21 cellular contexts compared by ENCODE assay signal in the genomic region with DNA sequence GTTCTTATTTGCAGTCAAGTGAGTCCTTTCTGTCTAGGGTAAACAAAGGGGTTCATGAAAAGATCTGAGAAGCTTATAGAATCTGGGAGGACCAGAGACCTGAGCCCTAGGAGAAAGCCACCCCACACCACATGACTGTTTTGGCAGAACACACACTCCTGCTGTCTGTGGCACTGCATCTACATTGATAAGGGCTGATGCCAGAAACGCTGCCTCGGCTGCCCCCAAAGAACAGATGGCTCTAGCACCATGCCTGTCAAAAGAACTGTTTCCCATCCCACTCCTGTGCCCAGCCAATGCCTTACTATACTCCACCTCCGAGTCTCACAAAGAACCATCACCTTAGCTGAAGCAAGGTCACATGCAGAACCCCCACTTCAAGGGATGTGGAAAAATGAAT.
DNase-seq lines count a peak whose midpoint lies in the region; TF ChIP-seq lines count a peak whose summit lies in the region.
"Had no signal": no experiment of that assay in that cellular context is flagged by ENCODE, and none has a peak within 500 bp of the region (broad histone marks: within the 10 kb centered on the region; RNA-seq: fewer than 3 reads in every experiment).

No MANE protein-coding gene starts in this region.

- peak; percentile 52 for DNase-seq in Ammon's horn (ENCODE audit: low spot score)
- peak; percentile 93 for DNase-seq in DMS 273 treated with DMSO at 0.1 percent for 48 hours (lab: John Stamatoyannopoulos, UW)
- DNase-seq in NCI-H446 treated with DMSO at 0.1 percent for 48 hours (lab: John Stamatoyannopoulos, UW) = peak; percentile 73
- DNase-seq in erythroblast (lab: John Stamatoyannopoulos, UW) = peak; percentile 43 to 73
- DNase-seq in SHP77 treated with DMSO at 0.1 percent for 48 hours (lab: John Stamatoyannopoulos, UW) = no peak
- DNase-seq in foreskin fibroblast = no peak
- DNase-seq in CD1c-positive myeloid dendritic cell (ENCODE audit: extremely low spot score) = no peak
- DNase-seq in NK-92 treated with Interleukin-12 subunit alpha and Interleukin-12 subunit beta, amount 100 ng/mL, for 24 hours (lab: John Stamatoyannopoulos, UW) = no peak
- DNase-seq: Caco-2; CD4-positive, alpha-beta memory T cell; DMS153; GDM1; Karpas-422; MV-4-11; NCI-H1105 treated with DMSO at 0.1 percent for 48 hours; NCI-H2081 treated with DMSO at 0.1 percent for 48 hours; NCI-H510A; NCI-H748 treated with DMSO at 0.1 percent for 48 hours had no signal

- TF ChIP-seq CTCF in foreskin fibroblast (IDR thresholded peaks at IDR 0.05; ENCODE audit: low read depth, low read length) = no peak

- no peak for TF ChIP-seq POLR2A in erythroblast (IDR thresholded peaks at IDR 0.05; ENCODE audit: low read length)

- H3K4me3 ChIP-seq in foreskin fibroblast (ENCODE audit: low read depth in 1 of 2, low read length in 2 of 2) = no peak overlapping the region
- H3K4me3 ChIP-seq: A549, BLaER1, SJSA1 had no signal

Comparison
In these comparisons a context has a peak if more than half of its experiments do, and no peak if none do; other contexts are left out.
1. DNase-seq: peak in Ammon's horn (single experiment), DMS 273 treated with DMSO at 0.1 percent for 48 hours (single experiment), NCI-H446 treated with DMSO at 0.1 percent for 48 hours (single experiment) and erythroblast (2 of 2); none in SHP77 treated with DMSO at 0.1 percent for 48 hours (single experiment), foreskin fibroblast (0 of 2), CD1c-positive myeloid dendritic cell (single experiment) and NK-92 treated with Interleukin-12 subunit alpha and Interleukin-12 subunit beta, amount 100 ng/mL, for 24 hours (single experiment).